8 cellular contexts compared by ENCODE assay signal in genomic region chr1:17438977-17439249, GRCh38. TPM values are rescaled to one million over a fixed set of nuclear protein-coding genes. Genes with fewer than 3 reads are reported as not detected.
DNase-seq lines count a peak whose midpoint lies in the region; ATAC-seq and TF ChIP-seq lines count a peak whose summit lies in the region.

No MANE protein-coding gene starts in this region.

- H3K4me1 Mint-ChIP-seq in activated T-cell treated with anti-CD3 and anti-CD28 coated beads, Interleukin-2, amount 50 U/mL, for 4 hours (ENCODE audit: low read depth), result peaks cover 39% of the 10 kb centered on the region

- intact Hi-C loops in HCT116 (cut with micrococcal nuclease) (no loop called here), right cardiac atrium (cut with DNase I) (no loop called here), spleen (cut with DNase I; ENCODE audit: low total_unique reads) (no loop called here)

- ATAC-seq in HCT116 (no peak), right cardiac atrium (no peak), HG02970 (IDR thresholded peaks at IDR 0.05; ENCODE audit: low FRiP score, unreplicated experiment) (no peak), HG02840 (IDR thresholded peaks at IDR 0.05; ENCODE audit: low FRiP score, unreplicated experiment) (no peak), HG03520 (IDR thresholded peaks at IDR 0.05; ENCODE audit: unreplicated experiment) (no peak)
- no peak for ATAC-seq in activated T-cell treated with anti-CD3 and anti-CD28 coated beads, Interleukin-2, amount 50 U/mL, for 4 hours

- H3K4me2 ChIP-seq in HCT116 (ENCODE audit: low read length), result peak overlapping the region; percentile 99

- peak overlapping the region; percentile 97 for H3K4me3 Mint-ChIP-seq in activated T-cell treated with anti-CD3 and anti-CD28 coated beads, Interleukin-2, amount 50 U/mL, for 4 hours

- POLR2A ChIA-PET in HCT116 (lab: Charles Lee), result interaction anchor here (0.7 to 1.2 kb wide), 3 partner anchors 88 to 330 kb away, joined by 3 read pairs; no protein-coding TSS in a partner anchor

- H3K79me2 ChIP-seq in HCT116 (ENCODE audit: insufficient read depth, low read length), result peaks cover 48% of the 10 kb centered on the region

- H3K4me3 ChIP-seq in HCT116 (replicated peaks in 1 of 2; ENCODE audit: low read depth in 1 of 2, low read length in 2 of 2) (peak overlapping the region; percentile 94 to 98), right cardiac atrium (ENCODE audit: low read length) (peak overlapping the region; percentile 99), spleen (peak overlapping the region; percentile 66 to 97 (median 86))

- peaks cover 7% of the 10 kb centered on the region for H3K36me3 Mint-ChIP-seq in activated T-cell treated with anti-CD3 and anti-CD28 coated beads, Interleukin-2, amount 50 U/mL, for 4 hours (ENCODE audit: insufficient read depth)

- H3K36me3 ChIP-seq in HCT116 (ENCODE audit: control insufficient read depth in 1 of 2, insufficient read depth in 2 of 2, low read length in 2 of 2) (peaks cover 8 to 29% of the 10 kb centered on the region in 2 experiments; a peak in 3 of 4 replicates), spleen (peaks cover 0 to 25% (median 0%) of the 10 kb centered on the region in 6 donors)

- CTCF ChIA-PET in HCT116 (lab: Charles Lee), result no interaction called here

- H3K4me1 ChIP-seq in HCT116 (ENCODE audit: control insufficient read depth in 1 of 2, insufficient read depth in 2 of 2, low read length in 2 of 2), result peaks cover 44 to 55% of the 10 kb centered on the region in 2 experiments
- no peaks in the 10 kb centered on the region for H3K4me1 ChIP-seq in right cardiac atrium (ENCODE audit: control insufficient read depth, insufficient read depth, low read length)
- H3K4me1 ChIP-seq in spleen, result peaks cover 24 to 62% (median 48%) of the 10 kb centered on the region in 6 donors

- TF ChIP-seq CTCF in HCT116 (IDR thresholded peaks at IDR 0.05 in 2 of 3, conservative IDR thresholded peaks at IDR 0.05 in 1 of 3; ENCODE audit: borderline replicate concordance in 1 of 3, insufficient read depth in 1 of 3, low read depth in 2 of 3, low read length in 2 of 3) (no peak), spleen (IDR thresholded peaks at IDR 0.05 in 8 of 11, conservative IDR thresholded peaks at IDR 0.05 in 3 of 11) (no peak)

- H3K27me3 ChIP-seq in HCT116 (ENCODE audit: insufficient read depth, low read length) (no peaks in the 10 kb centered on the region), right cardiac atrium (ENCODE audit: control insufficient read depth, insufficient read depth) (no peaks in the 10 kb centered on the region), spleen (replicated peaks in 1 of 7) (no peaks in the 10 kb centered on the region)

- H3K9me3 ChIP-seq in HCT116 (ENCODE audit: control insufficient read depth in 1 of 2, insufficient read depth in 1 of 2, low read depth in 1 of 2, low read length in 2 of 2) (no peaks in the 10 kb centered on the region), right cardiac atrium (ENCODE audit: control insufficient read depth, low read length) (no peaks in the 10 kb centered on the region), spleen (no peaks in the 10 kb centered on the region)

- H3K9me2 ChIP-seq in HCT116 (ENCODE audit: insufficient read depth), result no peaks in the 10 kb centered on the region

- DNase-seq in HCT116 (ENCODE audit: low read depth, low spot score), result no peak
- DNase-seq in activated T-cell treated with anti-CD3 and anti-CD28 coated beads, Interleukin-2, amount 50 U/mL, for 4 hours, result no peak
- peak in 1 of 3 donors; percentile 61 for DNase-seq in right cardiac atrium
- DNase-seq in spleen, result peak; percentile 83
- DNase-seq in NCI-H1436 treated with DMSO at 0.1 percent for 48 hours (lab: John Stamatoyannopoulos, UW), result no peak

- RAD21 ChIA-PET in HCT116 (lab: Charles Lee; ENCODE audit: low non-redundant PET in 1 of 2, low total read pairs in 2 of 2, uncharacterized antibody in 2 of 2, unreplicated experiment in 2 of 2), result interaction anchor here in 1 of 2 experiments (0.6 kb wide), 1 partner anchor 39 kb away, joined by 3 read pairs; no protein-coding TSS in a partner anchor

- H3K27ac ChIP-seq in HCT116 (ENCODE audit: low read depth, low read length), result peak overlapping the region; percentile 98
- H3K27ac ChIP-seq in right cardiac atrium (ENCODE audit: low read length), result peak overlapping the region; percentile 38
- H3K27ac ChIP-seq in spleen, result peak overlapping the region; percentile 75 to 96 (median 89)

- no peak overlapping the region for H2AFZ ChIP-seq in HCT116 (ENCODE audit: low read depth, low read length, poor library complexity, severe bottlenecking)

- H3K9me3 Mint-ChIP-seq in activated T-cell treated with anti-CD3 and anti-CD28 coated beads, Interleukin-2, amount 50 U/mL, for 4 hours, result no peaks in the 10 kb centered on the region

- no TSS peak for BruUV-seq in HCT116 (replicated peaks; lab: Mats Ljungman, UMichigan)

- TF ChIP-seq POLR2A in HCT116 (IDR thresholded peaks at IDR 0.05; ENCODE audit: borderline replicate concordance, extremely low read depth, insufficient read depth, insufficient read length) (no peak), spleen (IDR thresholded peaks at IDR 0.05) (no peak)

- TF ChIP-seq RAD21 in HCT116 (IDR thresholded peaks at IDR 0.05; ENCODE audit: low read depth), result no peak

- H3K9ac ChIP-seq in HCT116 (ENCODE audit: low read length), result peak overlapping the region; percentile 99

- WGBS in right cardiac atrium, result 1% methylated on average over 19 of the region's 19 CpGs
- WGBS in spleen, 5 donors, result 1% methylated on average over 19 of the region's 19 CpGs

- no peaks in the 10 kb centered on the region for H4K20me1 ChIP-seq in HCT116 (ENCODE audit: insufficient read depth)

- H3K27me3 Mint-ChIP-seq in activated T-cell treated with anti-CD3 and anti-CD28 coated beads, Interleukin-2, amount 50 U/mL, for 4 hours (ENCODE audit: low read depth), result no peaks in the 10 kb centered on the region

TF ChIP-seq in HCT116, 20 proteins besides CTCF, POLR2A, EP300 and RAD21:
- TF ChIP-seq MAX (IDR thresholded peaks at IDR 0.05) (no peak), POLR2AphosphoS5 (IDR thresholded peaks at IDR 0.05; ENCODE audit: low read depth, low read length) (no peak), JUND (IDR thresholded peaks at IDR 0.05) (no peak), EZH2 (IDR thresholded peaks at IDR 0.05) (no peak), CBX3 (IDR thresholded peaks at IDR 0.05; ENCODE audit: low read depth) (no peak), REST (IDR thresholded peaks at IDR 0.05; ENCODE audit: low read depth) (no peak), CEBPB (IDR thresholded peaks at IDR 0.05; ENCODE audit: low read depth) (no peak), EGR1 (IDR thresholded peaks at IDR 0.05; ENCODE audit: low read depth) (no peak), SIN3A (IDR thresholded peaks at IDR 0.05; ENCODE audit: low read depth) (no peak), FOSL1 (IDR thresholded peaks at IDR 0.05; ENCODE audit: low read depth) (no peak)
- TF ChIP-seq, protein P1, sequence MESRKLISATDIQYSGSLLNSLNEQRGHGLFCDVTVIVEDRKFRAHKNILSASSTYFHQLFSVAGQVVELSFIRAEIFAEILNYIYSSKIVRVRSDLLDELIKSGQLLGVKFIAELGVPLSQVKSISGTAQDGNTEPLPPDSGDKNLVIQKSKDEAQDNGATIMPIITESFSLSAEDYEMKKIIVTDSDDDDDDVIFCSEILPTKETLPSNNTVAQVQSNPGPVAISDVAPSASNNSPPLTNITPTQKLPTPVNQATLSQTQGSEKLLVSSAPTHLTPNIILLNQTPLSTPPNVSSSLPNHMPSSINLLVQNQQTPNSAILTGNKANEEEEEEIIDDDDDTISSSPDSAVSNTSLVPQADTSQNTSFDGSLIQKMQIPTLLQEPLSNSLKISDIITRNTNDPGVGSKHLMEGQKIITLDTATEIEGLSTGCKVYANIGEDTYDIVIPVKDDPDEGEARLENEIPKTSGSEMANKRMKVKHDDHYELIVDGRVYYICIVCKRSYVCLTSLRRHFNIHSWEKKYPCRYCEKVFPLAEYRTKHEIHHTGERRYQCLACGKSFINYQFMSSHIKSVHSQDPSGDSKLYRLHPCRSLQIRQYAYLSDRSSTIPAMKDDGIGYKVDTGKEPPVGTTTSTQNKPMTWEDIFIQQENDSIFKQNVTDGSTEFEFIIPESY (IDR thresholded peaks at IDR 0.05; ENCODE audit: extremely low read depth, insufficient replicate concordance, low read length), result no peak

RNA-seq across cellular contexts. Expression of gene RCC2, which starts 0.6 kb away (rescaled TPM):
- total RNA-seq in HCT116 (2021; ENCODE audit: unreplicated experiment) (178 TPM), right cardiac atrium (10 to 100 TPM; 12.1 to 19.0 (median 14.9) TPM), spleen (10 to 100 TPM; 54.2 to 69.1 (median 62.2) TPM)
- 126 and 133 TPM in 2 replicates for polyA plus RNA-seq in HCT116 (2012)
- 100 to 1,000 TPM; 114 to 130 (median 122) TPM for total RNA-seq in activated T-cell treated with anti-CD3 and anti-CD28 coated beads, Interleukin-2, amount 50 U/mL, for 4 hours
- polyA plus RNA-seq in right cardiac atrium (7.8 TPM), spleen (10 to 100 TPM; 46.2 to 52.5 (median 51.9) TPM)

Comparison
In these comparisons a context has a peak if more than half of its experiments do, and no peak if none do; other contexts are left out.
1. H3K27ac ChIP-seq: peak in every context shown above with its lines; median percentile 98 in HCT116; 89 in spleen; 38 in right cardiac atrium.